12 cellular contexts compared by ENCODE assay signal in genomic region chr16:2555032-2555431, GRCh38. TPM values are rescaled to one million over a fixed set of nuclear protein-coding genes. Genes with fewer than 3 reads are reported as not detected.
"Had no signal": no experiment of that assay in that cellular context is flagged by ENCODE, and none has a peak within 500 bp of the region (broad histone marks: within the 10 kb centered on the region; RNA-seq: fewer than 3 reads in every experiment).

No MANE protein-coding gene starts in this region.

RNA-seq across cellular contexts. Expression of gene CEMP1, which starts 23.8 kb away (rescaled TPM):
- total RNA-seq: activated CD4-positive, alpha-beta memory T cell treated with anti-CD3 and anti-CD28 coated beads for 36 hours; activated CD4-positive, alpha-beta T cell treated with anti-CD3 and anti-CD28 coated beads, Interleukin-2, amount 10 ng/mL, durations not matched to agents 24 days and 14 days; activated CD8-positive, alpha-beta memory T cell treated with anti-CD3 and anti-CD28 coated beads for 36 hours; activated CD8-positive, alpha-beta memory T cell treated with anti-CD3 and anti-CD28 coated beads, Interleukin-2, amount 10 ng/mL, durations not matched to agents 7 days and 5 days; activated CD8-positive, alpha-beta T cell treated with anti-CD3 and anti-CD28 coated beads, Interleukin-2, amount 10 ng/mL, durations not matched to agents 7 days and 5 days; activated naive CD8-positive, alpha-beta T cell treated with anti-CD3 and anti-CD28 coated beads for 36 hours; adrenal gland; aorta; chondrocyte; dermis blood vessel endothelial cell; fibroblast of lung; fibroblast of villous mesenchyme had no signal
- polyA plus RNA-seq: fibroblast of lung had no signal
